Comparison of ENCODE assay signal across 3 cellular contexts in genomic region chr5:43365155-43365554, GRCh38. TPM values are rescaled to one million over a fixed set of nuclear protein-coding genes. Genes with fewer than 3 reads are reported as not detected.
DNase-seq lines count a peak whose midpoint lies in the region; ATAC-seq, FAIRE-seq and TF ChIP-seq lines count a peak whose summit lies in the region.
"Not testable (repeated sequence)": the region's sequence is repeated elsewhere in the genome, so short reads cannot be mapped to it uniquely, and the experiment has no call there.
"Had no signal": no experiment of that assay in that cellular context is flagged by ENCODE, and none has a peak within 500 bp of the region (broad histone marks: within the 10 kb centered on the region; RNA-seq: fewer than 3 reads in every experiment).

No MANE protein-coding gene starts in this region.

- intact Hi-C loops in K562 (cut with micrococcal nuclease) = not testable (repeated sequence)

- not testable (repeated sequence) for ATAC-seq in K562

- not testable (repeated sequence) for BruUV-seq in K562 (replicated peaks; lab: Mats Ljungman, UMichigan)

- H3K36me3 ChIP-seq in K562 (ENCODE audit: control insufficient read depth, insufficient read depth, low read length) = not testable (repeated sequence)

- not testable (repeated sequence) for H3K4me1 ChIP-seq in K562 (replicated peaks in 1 of 2; ENCODE audit: control insufficient read depth in 2 of 2, insufficient read depth in 2 of 2, low read length in 2 of 2)

- not testable (repeated sequence) for TF ChIP-seq POLR2A in K562 (conservative IDR thresholded peaks at IDR 0.05)

- DNase-seq in K562 (ENCODE audit: extremely low read depth in 1 of 4, low spot score in 3 of 4) = not testable (repeated sequence)

- not testable (repeated sequence) for H4K20me1 ChIP-seq in K562 (replicated peaks; ENCODE audit: control insufficient read depth, insufficient read depth, low read length)

- not testable (repeated sequence) for H3K4me2 ChIP-seq in K562 (ENCODE audit: insufficient read depth, low read length)

- H3K27me3 ChIP-seq in K562 (ENCODE audit: control insufficient read depth in 2 of 2, insufficient read depth in 2 of 2, low read length in 2 of 2) = not testable (repeated sequence)

- not testable (repeated sequence) for TF ChIP-seq CTCF in K562 (IDR thresholded peaks at IDR 0.05 in 2 of 3, conservative IDR thresholded peaks at IDR 0.05 in 1 of 3; ENCODE audit: insufficient read depth in 2 of 3, low read depth in 1 of 3, low read length in 3 of 3)

- not testable (repeated sequence) for H3K27ac ChIP-seq in K562 (ENCODE audit: extremely low read depth, low read depth, low read length)

- 6% methylated on average over 2 of the region's 2 CpGs for WGBS in K562 (ENCODE audit: insufficient coverage, low coverage, missing lambda C conversion rate)

- not testable (repeated sequence) for H3K9me1 ChIP-seq in K562 (ENCODE audit: control insufficient read depth, insufficient read depth, low read length)

- not testable (repeated sequence) for H3K79me2 ChIP-seq in K562 (ENCODE audit: control insufficient read depth, insufficient read depth, low read length)

- CTCF ChIA-PET in K562 (lab: Yijun Ruan, JAX; ENCODE audit: low intra/inter-chr PET ratio) = not testable (repeated sequence)

- not testable (repeated sequence) for H2AFZ ChIP-seq in K562 (ENCODE audit: low read depth, low read length)

- not testable (repeated sequence) for H3K4me3 ChIP-seq in K562

- H3K9ac ChIP-seq in K562 (ENCODE audit: insufficient read depth in 1 of 2, low read depth in 2 of 2, low read length in 2 of 2) = not testable (repeated sequence)

- in situ Hi-C loops in K562 (cut with MboI) = not testable (repeated sequence)

- POLR2A ChIA-PET in K562 (lab: Yijun Ruan, JAX) = not testable (repeated sequence)

- TF ChIP-seq RAD21 in K562 (CRISPR knock-in tag; conservative IDR thresholded peaks at IDR 0.05 in 1 of 2, IDR thresholded peaks at IDR 0.05 in 1 of 2) = not testable (repeated sequence)

- TF ChIP-seq EP300 in K562 (IDR thresholded peaks at IDR 0.05; ENCODE audit: low read length) = not testable (repeated sequence)

- not testable (repeated sequence) for H3K9me3 ChIP-seq in K562 (replicated peaks; ENCODE audit: control insufficient read depth, insufficient read depth, low read depth, low read length)

- not testable (repeated sequence) for FAIRE-seq in K562 (lab: Jason Lieb, UNC)

TF ChIP-seq in K562, 482 proteins besides CTCF, POLR2A, EP300 and RAD21:
- TF ChIP-seq ZNF507 (tag; conservative IDR thresholded peaks at IDR 0.05) = peak; percentile 92
TF ChIP-seq in K562: peak in this region for 1; not testable (repeated sequence) for 481.

RNA-seq across cellular contexts. Expression of gene CCL28, which starts 47.0 kb away (rescaled TPM):
- total RNA-seq in K562 (2011; cell fraction: chromatin; rRNA removed; ENCODE audit: low replicate concordance) = not detected in 2 replicates
- not detected in 2 replicates for total RNA-seq in K562 (2011; cell fraction: nucleolus; rRNA removed)
- total RNA-seq in K562 (2011; cell fraction: nucleoplasm; rRNA removed) = not detected in 2 replicates
- total RNA-seq in K562 (2014; rRNA removed) (not detected in 2 replicates), K562 (2014; rRNA removed; fragmentation: Illumina TruSeq; extraction: Trizol) (not detected in 2 replicates), K562 (2015; rRNA removed; fragmentation: Illumina TruSeq; extraction: Trizol) (not detected in 2 replicates), K562 (2021) (not detected in 2 replicates)
- polyA plus RNA-seq in K562 (2011; rRNA removed) (0.11 TPM in 1 of 2 replicates, not detected in the other), K562 (2014; fragmentation: Illumina TruSeq; extraction: Trizol) (not detected in 2 replicates), K562 (2014; fragmentation: Nextera tagmentation; extraction: Ambion mirVana) (not detected), K562 (2014; rRNA removed) (not detected in 2 replicates)
- 0.06 TPM in 1 of 2 replicates, not detected in the other for polyA plus RNA-seq in K562 (2011; cell fraction: cytosol; rRNA removed)
- 0.04 TPM in 1 of 2 replicates, not detected in the other for polyA plus RNA-seq in K562 (2011; cell fraction: nucleus; rRNA removed)
- not detected in 2 replicates for polyA plus RNA-seq in K562 (2012)
- not detected in 2 replicates for polyA minus RNA-seq in K562 (2011; rRNA and poly(A)+ RNA removed)
- not detected in 2 replicates for polyA minus RNA-seq in K562 (2011; cell fraction: cytosol; rRNA and poly(A)+ RNA removed)
- not detected in 2 replicates for polyA minus RNA-seq in K562 (2011; cell fraction: nucleus; rRNA and poly(A)+ RNA removed)
- total RNA-seq: A172, Daoy had no signal

RNA-seq across cellular contexts. Expression of gene HMGCS1, which starts 51.9 kb away (rescaled TPM):
- total RNA-seq in K562 (2011; cell fraction: chromatin; rRNA removed; ENCODE audit: low replicate concordance) = 640 and 1,528 TPM in 2 replicates
- total RNA-seq in K562 (2011; cell fraction: nucleolus; rRNA removed) = 261 and 443 TPM in 2 replicates
- total RNA-seq in K562 (2011; cell fraction: nucleoplasm; rRNA removed) = 645 and 660 TPM in 2 replicates
- total RNA-seq in K562 (2014; rRNA removed) (43.7 and 46.9 TPM in 2 replicates), K562 (2014; rRNA removed; fragmentation: Illumina TruSeq; extraction: Trizol) (131 and 160 TPM in 2 replicates), K562 (2015; rRNA removed; fragmentation: Illumina TruSeq; extraction: Trizol) (66.1 and 77.9 TPM in 2 replicates), K562 (2021) (116 and 137 TPM in 2 replicates)
- polyA plus RNA-seq in K562 (2011; rRNA removed) (337 and 342 TPM in 2 replicates), K562 (2014; fragmentation: Illumina TruSeq; extraction: Trizol) (139 and 165 TPM in 2 replicates), K562 (2014; fragmentation: Nextera tagmentation; extraction: Ambion mirVana) (10 to 100 TPM; 84.6 to 93.1 TPM), K562 (2014; rRNA removed) (111 and 122 TPM in 2 replicates)
- polyA plus RNA-seq in K562 (2011; cell fraction: cytosol; rRNA removed) = 38.9 and 149 TPM in 2 replicates
- polyA plus RNA-seq in K562 (2011; cell fraction: nucleus; rRNA removed) = 209 and 452 TPM in 2 replicates
- polyA plus RNA-seq in K562 (2012) = 49.5 and 143 TPM in 2 replicates
- 389 and 534 TPM in 2 replicates for polyA minus RNA-seq in K562 (2011; rRNA and poly(A)+ RNA removed)
- 123 and 131 TPM in 2 replicates for polyA minus RNA-seq in K562 (2011; cell fraction: cytosol; rRNA and poly(A)+ RNA removed)
- polyA minus RNA-seq in K562 (2011; cell fraction: nucleus; rRNA and poly(A)+ RNA removed) = 142 and 344 TPM in 2 replicates
